Comparison of ENCODE assay signal across 7 cellular contexts in the genomic region with DNA sequence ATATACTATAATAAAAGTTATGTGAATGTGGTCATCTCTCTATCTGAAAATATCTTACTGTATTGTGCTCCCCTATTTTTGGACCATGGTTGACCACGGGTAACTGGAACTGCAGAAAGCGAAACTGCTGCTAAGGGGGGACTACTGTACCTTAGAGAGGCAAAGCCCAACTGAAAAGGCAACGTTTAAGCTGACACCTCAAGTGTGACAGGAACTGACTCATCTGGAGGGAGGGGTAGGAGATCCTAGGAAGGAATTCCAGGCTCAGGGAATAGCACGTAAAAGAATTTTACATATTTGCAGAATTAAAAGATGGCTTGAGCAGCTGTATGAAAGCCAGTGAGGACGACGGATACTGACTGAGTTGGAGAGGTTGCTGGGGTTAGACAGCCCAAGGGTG. TPM values are rescaled to one million over a fixed set of nuclear protein-coding genes. Genes with fewer than 3 reads are reported as not detected.
A peak's percentile ranks its signal among the peaks of the same experiment; 100 is the strongest.
DNase-seq lines count a peak whose midpoint lies in the region; ATAC-seq, FAIRE-seq and TF ChIP-seq lines count a peak whose summit lies in the region.

No MANE protein-coding gene starts in this region.

- TF ChIP-seq CTCF in astrocyte (IDR thresholded peaks at IDR 0.05; ENCODE audit: insufficient read depth, low read depth, low read length) (no peak), progenitor cell of endocrine pancreas (IDR thresholded peaks at IDR 0.05; ENCODE audit: unreplicated experiment) (no peak), lower leg skin (IDR thresholded peaks at IDR 0.05) (no peak)

- H3K4me3 Mint-ChIP-seq in astrocyte (ENCODE audit: unreplicated experiment) (no peak overlapping the region), progenitor cell of endocrine pancreas (ENCODE audit: low read depth) (no peak overlapping the region)
- H3K4me3 Mint-ChIP-seq in activated naive CD8-positive, alpha-beta T cell treated with anti-CD3 and anti-CD28 coated beads for 36 hours: no peak overlapping the region

- no peaks in the 10 kb centered on the region for H3K9me3 Mint-ChIP-seq in astrocyte (ENCODE audit: unreplicated experiment)
- no peaks in the 10 kb centered on the region for H3K9me3 Mint-ChIP-seq in progenitor cell of endocrine pancreas (ENCODE audit: low read depth)
- H3K9me3 Mint-ChIP-seq in activated naive CD8-positive, alpha-beta T cell treated with anti-CD3 and anti-CD28 coated beads for 36 hours: no peaks in the 10 kb centered on the region

- ATAC-seq in GM19023 (IDR thresholded peaks at IDR 0.05; ENCODE audit: unreplicated experiment) (peak; percentile 72), HG03135 (IDR thresholded peaks at IDR 0.05; ENCODE audit: unreplicated experiment) (peak; percentile 75), GM19463 (IDR thresholded peaks at IDR 0.05; ENCODE audit: unreplicated experiment) (no peak)

- H3K27me3 Mint-ChIP-seq in astrocyte (ENCODE audit: low read depth, unreplicated experiment) (no peaks in the 10 kb centered on the region), progenitor cell of endocrine pancreas (peaks cover 5% of the 10 kb centered on the region)
- H3K27me3 Mint-ChIP-seq in activated naive CD8-positive, alpha-beta T cell treated with anti-CD3 and anti-CD28 coated beads for 36 hours: peaks cover 9% of the 10 kb centered on the region

- H3K9ac ChIP-seq in astrocyte (ENCODE audit: low read length): no peak overlapping the region

- no peak for FAIRE-seq in astrocyte (lab: Jason Lieb, UNC)

- 41 to 43% methylated on average over 6 of the region's 6 CpGs for WGBS in lower leg skin, 2 donors

- no peaks in the 10 kb centered on the region for H3K79me2 ChIP-seq in astrocyte (ENCODE audit: insufficient read depth, low read length)

- no peaks in the 10 kb centered on the region for H3K27me3 ChIP-seq in astrocyte (ENCODE audit: insufficient read depth, low read length)

- H3K36me3 ChIP-seq in astrocyte (ENCODE audit: insufficient read depth, low read length): no peaks in the 10 kb centered on the region

- no peaks in the 10 kb centered on the region for H3K9me3 ChIP-seq in astrocyte (ENCODE audit: insufficient read depth, low read depth, low read length)

- no peak overlapping the region for H2AFZ ChIP-seq in astrocyte (ENCODE audit: low read depth, low read length)

- H3K27ac ChIP-seq in astrocyte (ENCODE audit: low read depth, low read length): no peak overlapping the region

- H3K4me1 Mint-ChIP-seq in astrocyte (ENCODE audit: low read depth, unreplicated experiment): peaks cover 47% of the 10 kb centered on the region
- H3K4me1 Mint-ChIP-seq in progenitor cell of endocrine pancreas (ENCODE audit: low read depth): peaks cover 19% of the 10 kb centered on the region
- no peaks in the 10 kb centered on the region for H3K4me1 Mint-ChIP-seq in activated naive CD8-positive, alpha-beta T cell treated with anti-CD3 and anti-CD28 coated beads for 36 hours

- H3K4me3 ChIP-seq in astrocyte (ENCODE audit: insufficient read depth, low read depth, low read length) (no peak overlapping the region), lower leg skin (ENCODE audit: low read depth, poor library complexity, severe bottlenecking) (no peak overlapping the region)

- H3K27ac Mint-ChIP-seq in astrocyte (ENCODE audit: unreplicated experiment) (peak overlapping the region; percentile 77), progenitor cell of endocrine pancreas (peak overlapping the region; percentile 33)
- H3K27ac Mint-ChIP-seq in activated naive CD8-positive, alpha-beta T cell treated with anti-CD3 and anti-CD28 coated beads for 36 hours: no peak overlapping the region

- TF ChIP-seq POLR2A in lower leg skin (IDR thresholded peaks at IDR 0.05): no peak

- intact Hi-C loops in lower leg skin (cut with DNase I; ENCODE audit: low total_unique reads): no loop called here

- no peaks in the 10 kb centered on the region for H4K20me1 ChIP-seq in astrocyte (ENCODE audit: insufficient read depth, low read length)

- peaks cover 24% of the 10 kb centered on the region for H3K4me1 ChIP-seq in astrocyte (ENCODE audit: insufficient read depth, low read length)

- H3K36me3 Mint-ChIP-seq in astrocyte (ENCODE audit: low read depth, unreplicated experiment): no peaks in the 10 kb centered on the region
- H3K36me3 Mint-ChIP-seq in progenitor cell of endocrine pancreas (ENCODE audit: insufficient read depth): no peaks in the 10 kb centered on the region
- H3K36me3 Mint-ChIP-seq in activated naive CD8-positive, alpha-beta T cell treated with anti-CD3 and anti-CD28 coated beads for 36 hours: no peaks in the 10 kb centered on the region

- DNase-seq in astrocyte (ENCODE audit: low read depth) (peak; percentile 77), progenitor cell of endocrine pancreas (ENCODE audit: low spot score, unreplicated experiment) (no peak), lower leg skin (ENCODE audit: low spot score in 2 of 2) (no peak)
- DNase-seq in activated naive CD8-positive, alpha-beta T cell treated with anti-CD3 and anti-CD28 coated beads for 36 hours: no peak

- H3K4me2 ChIP-seq in astrocyte (ENCODE audit: low read length): peak overlapping the region; percentile 69

RNA-seq across cellular contexts. Expression of a gene that starts 34.8 kb away (rescaled TPM):
- total RNA-seq in astrocyte: 4.6 and 5.7 TPM in 2 replicates
- total RNA-seq in progenitor cell of endocrine pancreas: 5.6 and 6.0 TPM in 2 replicates
- under 1 TPM in 1 of 4 donors, not detected in 3; 0.07 TPM for total RNA-seq in lower leg skin
- total RNA-seq in activated naive CD8-positive, alpha-beta T cell treated with anti-CD3 and anti-CD28 coated beads for 36 hours: not detected
